16 cellular contexts compared by ENCODE assay signal in genomic region chr1:147577033-147577773, GRCh38. TPM values are rescaled to one million over a fixed set of nuclear protein-coding genes. Genes with fewer than 3 reads are reported as not detected.
DNase-seq lines count a peak whose midpoint lies in the region; ATAC-seq, FAIRE-seq and TF ChIP-seq lines count a peak whose summit lies in the region.
"Had no signal": no experiment of that assay in that cellular context is flagged by ENCODE, and none has a peak within 500 bp of the region (broad histone marks: within the 10 kb centered on the region; RNA-seq: fewer than 3 reads in every experiment).

No MANE protein-coding gene starts in this region.

- H3K27me3 Mint-ChIP-seq in nephron (ENCODE audit: low read depth), result no peaks in the 10 kb centered on the region
- H3K27me3 Mint-ChIP-seq in immature natural killer cell (ENCODE audit: low read depth in 3 of 3), result peaks cover 0 to 24% (median 10%) of the 10 kb centered on the region in 3 donors

- H3K36me3 ChIP-seq in uterus, result no peaks in the 10 kb centered on the region

- peaks cover 0 to 6% of the 10 kb centered on the region in 2 donors for H3K4me1 ChIP-seq in uterus

- peak overlapping the region; percentile 4 to 89 (median 7) for H3K27ac Mint-ChIP-seq in nephron
- H3K27ac Mint-ChIP-seq in immature natural killer cell, result no peak overlapping the region
- H3K27ac Mint-ChIP-seq: B cell; CD4-positive, alpha-beta T cell had no signal

- H3K9me3 Mint-ChIP-seq in nephron, result no peaks in the 10 kb centered on the region
- no peaks in the 10 kb centered on the region for H3K9me3 Mint-ChIP-seq in immature natural killer cell
- H3K9me3 Mint-ChIP-seq: CD4-positive, alpha-beta T cell had no signal

- H3K4me3 ChIP-seq in uterus, result no peak overlapping the region
- H3K4me3 ChIP-seq: GM23248 had no signal

- H3K36me3 Mint-ChIP-seq in nephron (ENCODE audit: low read depth), result no peaks in the 10 kb centered on the region
- H3K36me3 Mint-ChIP-seq in immature natural killer cell, result no peaks in the 10 kb centered on the region

- intact Hi-C loops in left ventricle myocardium superior (cut with micrococcal nuclease), result no loop called here
- intact Hi-C loops in left cardiac atrium (cut with DNase I), result no loop called here
- intact Hi-C loops in sciatic nerve (cut with DNase I), result no loop called here
- intact Hi-C loops in uterus (cut with DNase I; ENCODE audit: low total_unique reads), result no loop called here

- peaks cover 25% of the 10 kb centered on the region for H3K4me1 Mint-ChIP-seq in nephron
- H3K4me1 Mint-ChIP-seq in immature natural killer cell, result peaks cover 13 to 19% of the 10 kb centered on the region in 2 donors

- H3K27ac ChIP-seq in uterus, result peak overlapping the region; percentile 28 to 45
- H3K27ac ChIP-seq: GM23248 had no signal

- H3K4me3 Mint-ChIP-seq in nephron (no peak overlapping the region), immature natural killer cell (no peak overlapping the region)
- H3K4me3 Mint-ChIP-seq: B cell; CD4-positive, alpha-beta T cell had no signal

- H3K9me3 ChIP-seq in uterus, result no peaks in the 10 kb centered on the region

- TF ChIP-seq CTCF in nephron (IDR thresholded peaks at IDR 0.05; ENCODE audit: unreplicated experiment in 3 of 3), result no peak
- no peak for TF ChIP-seq CTCF in uterus (IDR thresholded peaks at IDR 0.05)

- DNase-seq in left ventricle myocardium superior (no peak), left cardiac atrium (no peak), sciatic nerve (ENCODE audit: low spot score) (no peak), uterus (no peak), urothelium cell line (ENCODE audit: low spot score) (no peak), immature natural killer cell (no peak)
- DNase-seq: C1 segment of cervical spinal cord; Calu3; CD4-positive, alpha-beta T cell; DMS 273 treated with DMSO at 0.1 percent for 48 hours; GM23248 had no signal

- FAIRE-seq in urothelium cell line (lab: Jason Lieb, UNC), result no peak
- FAIRE-seq: A204.1, H54 had no signal

- H3K27me3 ChIP-seq in uterus, result no peaks in the 10 kb centered on the region

- ATAC-seq in left ventricle myocardium superior (peak; percentile 61), left cardiac atrium (no peak), sciatic nerve (peak; percentile 51), HG03439 (IDR thresholded peaks at IDR 0.05; ENCODE audit: unreplicated experiment) (no peak)

- TF ChIP-seq POLR2A in uterus (IDR thresholded peaks at IDR 0.05), result no peak

RNA-seq across cellular contexts. Expression of gene BCL9, which starts 35.9 kb away (rescaled TPM):
- total RNA-seq in left ventricle myocardium superior (8.9 TPM), left cardiac atrium (10 to 100 TPM; 10.8 to 11.6 TPM), sciatic nerve (21.1 TPM), uterus (10 to 100 TPM in 2 of 4 donors, 1 to 10 TPM in 2; 4.6 to 55.1 (median 9.9) TPM)
- polyA plus RNA-seq in immature natural killer cell, result 1 to 10 TPM in 1 of 3 donors, under 1 TPM in 1, not detected in 1; 0.18 to 2.4 TPM

Comparison
In these comparisons a context has a peak if more than half of its experiments do, and no peak if none do; other contexts are left out.
1. ATAC-seq: peak in left ventricle myocardium superior (single experiment) and sciatic nerve (single experiment); none in left cardiac atrium (0 of 2) and HG03439 (single experiment).
2. H3K27ac Mint-ChIP-seq: peak in nephron (3 of 3); none in immature natural killer cell (0 of 6).